ENCODE assay signal across 8 cellular contexts in genomic region chr3:185976977-185977678, GRCh38. TPM values are rescaled to one million over a fixed set of nuclear protein-coding genes. Genes with fewer than 3 reads are reported as not detected.
DNase-seq lines count a peak whose midpoint lies in the region; ATAC-seq, FAIRE-seq and TF ChIP-seq lines count a peak whose summit lies in the region.

No MANE protein-coding gene starts in this region.

- H3K9me3 ChIP-seq in astrocyte (ENCODE audit: insufficient read depth, low read depth, low read length) (no peaks in the 10 kb centered on the region), hepatocyte (ENCODE audit: low read depth) (no peaks in the 10 kb centered on the region), smooth muscle cell (replicated peaks; ENCODE audit: low read depth) (no peaks in the 10 kb centered on the region)

- H2AFZ ChIP-seq in astrocyte (ENCODE audit: low read depth, low read length) (no peak overlapping the region), hepatocyte (no peak overlapping the region), smooth muscle cell (ENCODE audit: low read depth) (no peak overlapping the region)

- TF ChIP-seq CTCF in GM13977 (IDR thresholded peaks at IDR 0.05; ENCODE audit: extremely low read depth, insufficient read depth, missing control alignments) (peak; percentile 91), astrocyte (IDR thresholded peaks at IDR 0.05; ENCODE audit: insufficient read depth, low read depth, low read length) (peak; percentile 97), hepatocyte (IDR thresholded peaks at IDR 0.05; ENCODE audit: poor library complexity) (peak; percentile 85), smooth muscle cell (IDR thresholded peaks at IDR 0.05; ENCODE audit: borderline replicate concordance, insufficient read depth, poor library complexity, severe bottlenecking) (peak; percentile 92)

- no peaks in the 10 kb centered on the region for H3K27me3 ChIP-seq in astrocyte (ENCODE audit: insufficient read depth, low read length)
- no peaks in the 10 kb centered on the region for H3K27me3 ChIP-seq in hepatocyte
- H3K27me3 ChIP-seq in smooth muscle cell (ENCODE audit: low read depth): no peaks in the 10 kb centered on the region

- H3K4me2 ChIP-seq in astrocyte (ENCODE audit: low read length): no peak overlapping the region
- H3K4me2 ChIP-seq in hepatocyte: no peak overlapping the region
- peak overlapping the region; percentile 18 for H3K4me2 ChIP-seq in smooth muscle cell

- H3K4me3 ChIP-seq in astrocyte (ENCODE audit: insufficient read depth, low read depth, low read length) (no peak overlapping the region), hepatocyte (no peak overlapping the region), smooth muscle cell (no peak overlapping the region)

- no peak overlapping the region for H3K4me3 Mint-ChIP-seq in astrocyte (ENCODE audit: unreplicated experiment)

- H4K20me1 ChIP-seq in astrocyte (ENCODE audit: insufficient read depth, low read length) (no peaks in the 10 kb centered on the region), hepatocyte (ENCODE audit: insufficient read depth, poor library complexity, severe bottlenecking) (no peaks in the 10 kb centered on the region), smooth muscle cell (ENCODE audit: low read depth) (no peaks in the 10 kb centered on the region)

- no peaks in the 10 kb centered on the region for H3K36me3 Mint-ChIP-seq in astrocyte (ENCODE audit: low read depth, unreplicated experiment)

- peak; percentile 70 for ATAC-seq in HG02763 (IDR thresholded peaks at IDR 0.05; ENCODE audit: unreplicated experiment)
- no peak for ATAC-seq in GM21825 (IDR thresholded peaks at IDR 0.05; ENCODE audit: unreplicated experiment)

- H3F3A ChIP-seq in smooth muscle cell (ENCODE audit: low read depth): peaks cover 3% of the 10 kb centered on the region

- WGBS in hepatocyte (ENCODE audit: low lambda C conversion rate, missing lambda C conversion rate): 48% methylated on average over 6 of the region's 6 CpGs
- 30% methylated on average over 6 of the region's 6 CpGs for WGBS in smooth muscle cell (ENCODE audit: low lambda C conversion rate)

- H3K27me3 Mint-ChIP-seq in astrocyte (ENCODE audit: low read depth, unreplicated experiment): peaks cover 18% of the 10 kb centered on the region

- H3K36me3 ChIP-seq in astrocyte (ENCODE audit: insufficient read depth, low read length): no peaks in the 10 kb centered on the region
- no peaks in the 10 kb centered on the region for H3K36me3 ChIP-seq in hepatocyte (replicated peaks; ENCODE audit: insufficient read depth, low read depth)
- no peaks in the 10 kb centered on the region for H3K36me3 ChIP-seq in smooth muscle cell (ENCODE audit: low read depth)

- no peak overlapping the region for H3K27ac Mint-ChIP-seq in astrocyte (ENCODE audit: unreplicated experiment)

- no peaks in the 10 kb centered on the region for H3K9me3 Mint-ChIP-seq in astrocyte (ENCODE audit: unreplicated experiment)

- peak; percentile 75 for DNase-seq in GM13977 (ENCODE audit: low spot score)
- peak; percentile 53 for DNase-seq in NCI-H1694 treated with DMSO at 0.1 percent for 48 hours (lab: John Stamatoyannopoulos, UW)
- peak; percentile 37 for DNase-seq in astrocyte (ENCODE audit: low read depth)
- DNase-seq in hepatocyte (ENCODE audit: low spot score): peak; percentile 86
- DNase-seq in smooth muscle cell (lab: John Stamatoyannopoulos, UW; ENCODE audit: unreplicated experiment): peak; percentile 29

- H3K4me1 Mint-ChIP-seq in astrocyte (ENCODE audit: low read depth, unreplicated experiment): peaks cover 21% of the 10 kb centered on the region

- FAIRE-seq in TTC549 (lab: Jason Lieb, UNC) (peak; percentile 17), astrocyte (lab: Jason Lieb, UNC) (peak; percentile 41)

- H3K79me2 ChIP-seq in astrocyte (ENCODE audit: insufficient read depth, low read length) (no peaks in the 10 kb centered on the region), hepatocyte (no peaks in the 10 kb centered on the region), smooth muscle cell (ENCODE audit: low read depth) (no peaks in the 10 kb centered on the region)

- H3K9me2 ChIP-seq in hepatocyte (replicated peaks; ENCODE audit: insufficient read depth): no peaks in the 10 kb centered on the region

- H3K27ac ChIP-seq in astrocyte (ENCODE audit: low read depth, low read length) (no peak overlapping the region), hepatocyte (no peak overlapping the region), smooth muscle cell (ENCODE audit: low read depth) (no peak overlapping the region)

- H3K4me1 ChIP-seq in astrocyte (ENCODE audit: insufficient read depth, low read length): peaks cover 10% of the 10 kb centered on the region
- H3K4me1 ChIP-seq in hepatocyte (ENCODE audit: insufficient read depth): no peaks in the 10 kb centered on the region
- H3K4me1 ChIP-seq in smooth muscle cell (ENCODE audit: low read depth): no peaks in the 10 kb centered on the region

- H3K9ac ChIP-seq in astrocyte (ENCODE audit: low read length) (no peak overlapping the region), smooth muscle cell (ENCODE audit: low read depth) (no peak overlapping the region)

- in situ Hi-C loops in GM13977 (cut with MboI; ENCODE audit: low pct_unique_long_range_greater_than_20kb, low sequenced_read_pairs, unreplicated experiment): no loop called here

RNA-seq across cellular contexts. Expression of gene TRA2B, which starts 39.3 kb away (rescaled TPM):
- total RNA-seq in astrocyte (112 and 120 TPM in 2 replicates), hepatocyte (129 and 135 TPM in 2 replicates), smooth muscle cell (260 and 265 TPM in 2 replicates)
- polyA plus RNA-seq in hepatocyte (93.6 and 113 TPM in 2 replicates), smooth muscle cell (119 and 135 TPM in 2 replicates)

Comparison
In these comparisons a context has a peak if more than half of its experiments do, and no peak if none do; other contexts are left out.
1. DNase-seq: peak in every context shown above with its lines; median percentile 86 in hepatocyte; 75 in GM13977; 53 in NCI-H1694 treated with DMSO at 0.1 percent for 48 hours; 37 in astrocyte; 29 in smooth muscle cell.